ENCODE assay signal across 10 cellular contexts in the genomic region with DNA sequence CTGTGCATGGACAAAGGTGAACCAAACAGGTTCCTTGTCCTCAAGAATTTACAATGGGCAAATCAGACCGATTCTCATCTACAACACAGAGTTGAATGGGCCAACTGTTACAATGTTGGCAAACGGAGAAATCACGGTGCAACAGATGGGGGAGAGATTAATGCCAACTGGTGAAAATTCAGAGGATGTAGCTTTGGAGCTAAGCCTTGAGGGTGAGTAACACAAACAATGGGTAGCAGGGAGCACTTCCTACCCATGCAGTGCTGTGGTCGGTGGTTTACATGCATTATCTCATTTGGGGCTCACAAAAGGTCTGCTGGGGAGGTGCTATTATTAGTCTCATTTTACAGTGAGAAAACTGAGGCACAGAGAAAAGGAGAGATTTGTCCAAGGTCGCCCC. TPM values are rescaled to one million over a fixed set of nuclear protein-coding genes. Genes with fewer than 3 reads are reported as not detected.
DNase-seq lines count a peak whose midpoint lies in the region; ATAC-seq and TF ChIP-seq lines count a peak whose summit lies in the region.
"Had no signal": no experiment of that assay in that cellular context is flagged by ENCODE, and none has a peak within 500 bp of the region (broad histone marks: within the 10 kb centered on the region; RNA-seq: fewer than 3 reads in every experiment).

No MANE protein-coding gene starts in this region.

- TF ChIP-seq POLR2A in uterus (IDR thresholded peaks at IDR 0.05) = no peak

- H3K9me2 ChIP-seq in GM23248 (ENCODE audit: insufficient read depth) = no peaks in the 10 kb centered on the region

- H3K36me3 ChIP-seq in CD4-positive, CD25-positive, alpha-beta regulatory T cell (ENCODE audit: control insufficient read depth, insufficient read depth, low read length) = no peaks in the 10 kb centered on the region
- H3K36me3 ChIP-seq in GM23248 (ENCODE audit: low read depth) (no peaks in the 10 kb centered on the region), uterus (no peaks in the 10 kb centered on the region)

- peaks cover 39% of the 10 kb centered on the region for H3K4me1 ChIP-seq in CD4-positive, CD25-positive, alpha-beta regulatory T cell (ENCODE audit: control insufficient read depth, insufficient read depth, low read length, poor library complexity, severe bottlenecking)
- H3K4me1 ChIP-seq in H9 (ENCODE audit: insufficient read depth, low read length) (peaks cover 16% of the 10 kb centered on the region), GM23248 (ENCODE audit: insufficient read depth) (peaks cover 10% of the 10 kb centered on the region), uterus (peaks cover 0 to 10% of the 10 kb centered on the region in 2 donors)

- H3K36me3 Mint-ChIP-seq in CD4-positive, CD25-positive, alpha-beta regulatory T cell = no peaks in the 10 kb centered on the region
- H3K36me3 Mint-ChIP-seq in H9 (ENCODE audit: insufficient read depth in 1 of 3, low read depth in 3 of 3) (peaks cover 7 to 31% (median 13%) of the 10 kb centered on the region in 3 experiments; a peak in 6 of 7 replicates), T-cell (no peaks in the 10 kb centered on the region), endothelial cell (ENCODE audit: low read depth, unreplicated experiment) (peaks cover 10% of the 10 kb centered on the region)

- H3K23ac ChIP-seq in H9 (ENCODE audit: insufficient read length, low read depth, low read length) = no peak overlapping the region

- H2BK5ac ChIP-seq in H9 (ENCODE audit: insufficient read length, low read length) = no peak overlapping the region

- no peak overlapping the region for H3T11ph ChIP-seq in H9 (ENCODE audit: low read length)

- in situ Hi-C loops in GM23248 (cut with MboI) = no loop called here

- H2BK120ac ChIP-seq in H9 (ENCODE audit: low read depth, low read length, poor library complexity, severe bottlenecking) = no peak overlapping the region

- H3K23me2 ChIP-seq in H9 (ENCODE audit: insufficient read length, low read depth, low read length, poor library complexity, severe bottlenecking) = peaks cover 11% of the 10 kb centered on the region

- H4K20me1 ChIP-seq in H9 (ENCODE audit: control insufficient read depth, insufficient read depth, insufficient read length) = no peaks in the 10 kb centered on the region
- no peaks in the 10 kb centered on the region for H4K20me1 ChIP-seq in GM23248 (ENCODE audit: insufficient read depth)

- H4K91ac ChIP-seq in H9 (ENCODE audit: insufficient read length, low read depth, low read length) = peak overlapping the region; percentile 18

- H3K27ac Mint-ChIP-seq in CD4-positive, CD25-positive, alpha-beta regulatory T cell = peak overlapping the region; percentile 54 to 96 (median 87)
- H3K27ac Mint-ChIP-seq in H9 (peak overlapping the region in 1 of 3 experiments; percentile 27; a peak in 1 of 7 replicates), T-cell (peak overlapping the region; percentile 91 to 93), endothelial cell (ENCODE audit: unreplicated experiment) (peak overlapping the region; percentile 20)

- peaks cover 7 to 46% (median 31%) of the 10 kb centered on the region in 4 donors for H3K4me1 Mint-ChIP-seq in CD4-positive, CD25-positive, alpha-beta regulatory T cell
- H3K4me1 Mint-ChIP-seq in H9 = peaks cover 47 to 55% of the 10 kb centered on the region in 2 experiments
- H3K4me1 Mint-ChIP-seq in T-cell = peaks cover 44 to 45% (median 44%) of the 10 kb centered on the region in 3 donors
- H3K4me1 Mint-ChIP-seq in endothelial cell (ENCODE audit: unreplicated experiment) = peaks cover 33% of the 10 kb centered on the region

- no peaks in the 10 kb centered on the region for H3K79me1 ChIP-seq in H9 (ENCODE audit: insufficient read depth, low read depth, low read length, poor library complexity, severe bottlenecking)

- no peak overlapping the region for H3K4ac ChIP-seq in H9 (ENCODE audit: low read depth, low read length)

- ATAC-seq in CD4-positive, CD25-positive, alpha-beta regulatory T cell (ENCODE audit: low read depth in 2 of 2) = no peak
- no peak for ATAC-seq in T-cell (replicated peaks in 1 of 4)
- ATAC-seq in left cardiac atrium = no peak

- no peak overlapping the region for H2BK15ac ChIP-seq in H9 (ENCODE audit: low read depth, low read length)

- H3K4me3 Mint-ChIP-seq in CD4-positive, CD25-positive, alpha-beta regulatory T cell = peak overlapping the region; percentile 86 to 100 (median 89)
- H3K4me3 Mint-ChIP-seq in H9 (peak overlapping the region; percentile 51 to 81), T-cell (peak overlapping the region; percentile 80 to 87 (median 85)), endothelial cell (ENCODE audit: unreplicated experiment) (peak overlapping the region; percentile 89)

- H3F3A ChIP-seq in GM23248 (ENCODE audit: insufficient read depth) = peaks cover 17% of the 10 kb centered on the region

- H3K27me3 ChIP-seq in CD4-positive, CD25-positive, alpha-beta regulatory T cell (ENCODE audit: control insufficient read depth, insufficient read depth, low read length) = no peaks in the 10 kb centered on the region
- H3K27me3 ChIP-seq in H9 (ENCODE audit: insufficient read depth, low read length) (no peaks in the 10 kb centered on the region), GM23248 (replicated peaks; ENCODE audit: insufficient read depth) (peaks cover 28% of the 10 kb centered on the region), uterus (peaks cover 4 to 8% of the 10 kb centered on the region in 2 donors)

- H4K5ac ChIP-seq in H9 (ENCODE audit: insufficient read length, low read depth, low read length) = no peak overlapping the region

- H3K18ac ChIP-seq in H9 (ENCODE audit: insufficient read length, low read depth, low read length) = no peak overlapping the region

- H4K8ac ChIP-seq in H9 (replicated peaks; ENCODE audit: insufficient read length, low read depth, low read length) = no peak overlapping the region

- peak overlapping the region; percentile 68 for H3K4me3 ChIP-seq in CD4-positive, CD25-positive, alpha-beta regulatory T cell (ENCODE audit: low read depth, low read length)
- H3K4me3 ChIP-seq in GM23248 (no peak overlapping the region), uterus (no peak overlapping the region)

- H3K79me2 ChIP-seq in H9 (ENCODE audit: insufficient read depth, low read length) = peaks cover 23% of the 10 kb centered on the region
- no peaks in the 10 kb centered on the region for H3K79me2 ChIP-seq in GM23248 (ENCODE audit: insufficient read depth)

- CTCF ChIA-PET in T-cell (lab: Charles Lee) = interaction anchor here (0.8 to 2.1 kb wide), 7 partner anchors 15 to 299 kb away, joined by 3 to 6 read pairs (median 5); no protein-coding TSS in a partner anchor

- intact Hi-C loops in uterus (cut with DNase I; ENCODE audit: low total_unique reads) (no loop called here), left cardiac atrium (cut with DNase I) (no loop called here)

- no peaks in the 10 kb centered on the region for H3K9me3 ChIP-seq in CD4-positive, CD25-positive, alpha-beta regulatory T cell (ENCODE audit: control insufficient read depth in 2 of 2, low read length in 2 of 2)
- H3K9me3 ChIP-seq in H9 (ENCODE audit: control insufficient read depth, low read depth, low read length) (no peaks in the 10 kb centered on the region), GM23248 (ENCODE audit: low read depth) (no peaks in the 10 kb centered on the region), uterus (no peaks in the 10 kb centered on the region)

- H2BK20ac ChIP-seq in H9 (ENCODE audit: low read depth, low read length, poor library complexity, severe bottlenecking) = no peak overlapping the region

- H3K14ac ChIP-seq in H9 (ENCODE audit: insufficient read depth, low read length) = no peak overlapping the region

- H2BK12ac ChIP-seq in H9 (ENCODE audit: insufficient read length, low read depth, low read length) = no peak overlapping the region

- H3K27me3 Mint-ChIP-seq in CD4-positive, CD25-positive, alpha-beta regulatory T cell = peaks cover 3% of the 10 kb centered on the region
- H3K27me3 Mint-ChIP-seq in H9 (ENCODE audit: low read depth) (peaks cover 20% of the 10 kb centered on the region), T-cell (no peaks in the 10 kb centered on the region), endothelial cell (ENCODE audit: unreplicated experiment) (peaks cover 19% of the 10 kb centered on the region)

- DNase-seq in CD4-positive, CD25-positive, alpha-beta regulatory T cell = no peak
- DNase-seq in H9 (no peak), T-cell (no peak), endothelial cell (ENCODE audit: low spot score) (no peak), retina (no peak), GM23248 (no peak), uterus (no peak), left cardiac atrium (no peak)
- DNase-seq: erythroblast; stimulated activated CD4-positive, alpha-beta T cell treated with anti-CD3 and anti-CD28 coated beads, Interleukin-4, amount 100 ng/mL, for 4 hours had no signal

- H3K9me3 Mint-ChIP-seq in CD4-positive, CD25-positive, alpha-beta regulatory T cell = peaks cover 0 to 2% (median 0%) of the 10 kb centered on the region in 7 donors
- H3K9me3 Mint-ChIP-seq in H9 (peaks cover 9 to 15% of the 10 kb centered on the region in 2 experiments), T-cell (no peaks in the 10 kb centered on the region), endothelial cell (ENCODE audit: unreplicated experiment) (peaks cover 8% of the 10 kb centered on the region)

- H3K4me2 ChIP-seq in H9 (ENCODE audit: insufficient read depth, insufficient read length, low read length) = no peak overlapping the region
- no peak overlapping the region for H3K4me2 ChIP-seq in GM23248 (ENCODE audit: unreplicated experiment)

- TF ChIP-seq CTCF in H9 (conservative IDR thresholded peaks at IDR 0.05) (no peak), endothelial cell (IDR thresholded peaks at IDR 0.05; ENCODE audit: unreplicated experiment) (no peak), uterus (IDR thresholded peaks at IDR 0.05) (no peak)

- H2AFZ ChIP-seq in H9 (ENCODE audit: low read length) (no peak overlapping the region), GM23248 (no peak overlapping the region)

- no CpG with 5 or more reads among the region's 5 CpGs for WGBS in H9 (ENCODE audit: extremely low coverage, insufficient read length, low lambda C conversion rate)
- 49 to 50% methylated on average over 5 of the region's 5 CpGs for WGBS in GM23248 (ENCODE audit: low coverage in 1 of 2, low lambda C conversion rate in 2 of 2, missing lambda C conversion rate in 2 of 2), 2 experiments

- H3K9ac ChIP-seq in H9 (ENCODE audit: extremely low read depth, insufficient read length, low read length) (no peak overlapping the region), GM23248 (no peak overlapping the region)

- H2AK5ac ChIP-seq in H9 (ENCODE audit: insufficient read length, low read length) = no peak overlapping the region

- no peak overlapping the region for H3K56ac ChIP-seq in H9 (ENCODE audit: insufficient read length, low read depth, low read length)

- no peak overlapping the region for H3K27ac ChIP-seq in CD4-positive, CD25-positive, alpha-beta regulatory T cell (ENCODE audit: insufficient read depth, low read length, poor library complexity, severe bottlenecking)
- H3K27ac ChIP-seq in H9 (ENCODE audit: insufficient read length, low read depth, low read length) (no peak overlapping the region), GM23248 (no peak overlapping the region), uterus (no peak overlapping the region)

- POLR2A ChIA-PET in T-cell (lab: Charles Lee) = interaction anchor here (0.6 to 1.1 kb wide), 4 partner anchors 38 to 48 kb away, joined by 3 to 6 read pairs (median 3); no protein-coding TSS in a partner anchor

RNA-seq across cellular contexts. Expression of gene NFE2L3, which starts 0.9 kb away (rescaled TPM):
- 10.9 TPM for total RNA-seq in CD4-positive, CD25-positive, alpha-beta regulatory T cell
- polyA plus RNA-seq in CD4-positive, CD25-positive, alpha-beta regulatory T cell = 10 to 100 TPM in 3 of 4 donors, 1 to 10 TPM in 1; 8.8 to 13.9 (median 13.2) TPM
- total RNA-seq in H9 (2021) = 46.1 and 46.9 TPM in 2 replicates
- 1 to 10 TPM; 1.8 to 6.2 (median 5.1) TPM for total RNA-seq in T-cell
- 2.8 TPM for total RNA-seq in endothelial cell (ENCODE audit: unreplicated experiment)
- 0.76 and 1.4 TPM in 2 replicates for total RNA-seq in GM23248 (2014; rRNA removed; shearing (Covaris generic))
- polyA plus RNA-seq in GM23248 (2016; fragmentation: Nextera tagmentation; extraction: Ambion mirVana) = 0.41 and 0.70 TPM in 2 replicates
- total RNA-seq in uterus = 1 to 10 TPM in 3 of 4 donors, not detected in 1; 3.6 to 6.2 (median 4.1) TPM
- 1 to 10 TPM; 1.3 to 1.7 TPM for total RNA-seq in left cardiac atrium

RNA-seq across cellular contexts. Expression of gene HNRNPA2B1, which starts 49.5 kb away (rescaled TPM):
- 465 TPM for total RNA-seq in CD4-positive, CD25-positive, alpha-beta regulatory T cell
- 100 to 1,000 TPM; 506 to 541 (median 520) TPM for polyA plus RNA-seq in CD4-positive, CD25-positive, alpha-beta regulatory T cell
- total RNA-seq in H9 (2021) (1,123 and 1,137 TPM in 2 replicates), T-cell (100 to 1,000 TPM; 388 to 478 (median 411) TPM), endothelial cell (ENCODE audit: unreplicated experiment) (623 TPM), uterus (100 to 1,000 TPM; 100 to 464 (median 207) TPM), left cardiac atrium (100 to 1,000 TPM; 330 to 390 TPM)
- total RNA-seq in GM23248 (2014; rRNA removed; shearing (Covaris generic)) = 125 and 134 TPM in 2 replicates
- 493 and 529 TPM in 2 replicates for polyA plus RNA-seq in GM23248 (2016; fragmentation: Nextera tagmentation; extraction: Ambion mirVana)

RNA-seq across cellular contexts. Expression of gene CBX3, which starts 50.4 kb away (rescaled TPM):
- 115 TPM for total RNA-seq in CD4-positive, CD25-positive, alpha-beta regulatory T cell
- polyA plus RNA-seq in CD4-positive, CD25-positive, alpha-beta regulatory T cell = 100 to 1,000 TPM in 3 of 4 donors, 10 to 100 TPM in 1; 89.1 to 135 (median 125) TPM
- total RNA-seq in H9 (2021) (287 and 288 TPM in 2 replicates), T-cell (100 to 1,000 TPM; 106 to 155 (median 148) TPM), endothelial cell (ENCODE audit: unreplicated experiment) (146 TPM), uterus (100 to 1,000 TPM in 2 of 4 donors, 10 to 100 TPM in 2; 30.5 to 178 (median 88.1) TPM), left cardiac atrium (10 to 100 TPM; 61.9 to 82.7 TPM)
- total RNA-seq in GM23248 (2014; rRNA removed; shearing (Covaris generic)) = 109 and 122 TPM in 2 replicates
- 71.1 and 73.3 TPM in 2 replicates for polyA plus RNA-seq in GM23248 (2016; fragmentation: Nextera tagmentation; extraction: Ambion mirVana)
